7 cellular contexts compared by ENCODE assay signal in genomic region chr3:119552928-119553327, GRCh38. TPM values are rescaled to one million over a fixed set of nuclear protein-coding genes. Genes with fewer than 3 reads are reported as not detected.
"Had no signal": no experiment of that assay in that cellular context is flagged by ENCODE, and none has a peak within 500 bp of the region (broad histone marks: within the 10 kb centered on the region; RNA-seq: fewer than 3 reads in every experiment).

No MANE protein-coding gene starts in this region.

RNA-seq across cellular contexts. Expression of gene CD80, which starts 6.5 kb away (rescaled TPM):
- total RNA-seq: bronchial epithelial cell, chondrocyte had no signal
- polyA plus RNA-seq: cardiac muscle cell had no signal

RNA-seq across cellular contexts. Expression of gene PLA1A, which starts 44.8 kb away (rescaled TPM):
- total RNA-seq: activated CD4-positive, alpha-beta T cell treated with anti-CD3 and anti-CD28 coated beads for 36 hours; activated CD4-positive, alpha-beta T cell treated with anti-CD3 and anti-CD28 coated beads, Interleukin-2, amount 10 ng/mL, durations not matched to agents 7 days and 5 days; activated CD8-positive, alpha-beta T cell treated with anti-CD3 and anti-CD28 coated beads, Interleukin-2, amount 10 ng/mL, durations not matched to agents 7 days and 5 days; activated T-helper 2 cell treated with anti-CD3 and anti-CD28 coated beads, Interferon-gamma antibody, Interleukin-2, Interleukin-4, amounts not matched to agents 10 μg/mL and 5 μg/mL and 100 μg/mL, durations not matched to agents 14 hours and 24 hours and 36 hours; bronchial epithelial cell; cardiac muscle cell had no signal
